In the genomic region with DNA sequence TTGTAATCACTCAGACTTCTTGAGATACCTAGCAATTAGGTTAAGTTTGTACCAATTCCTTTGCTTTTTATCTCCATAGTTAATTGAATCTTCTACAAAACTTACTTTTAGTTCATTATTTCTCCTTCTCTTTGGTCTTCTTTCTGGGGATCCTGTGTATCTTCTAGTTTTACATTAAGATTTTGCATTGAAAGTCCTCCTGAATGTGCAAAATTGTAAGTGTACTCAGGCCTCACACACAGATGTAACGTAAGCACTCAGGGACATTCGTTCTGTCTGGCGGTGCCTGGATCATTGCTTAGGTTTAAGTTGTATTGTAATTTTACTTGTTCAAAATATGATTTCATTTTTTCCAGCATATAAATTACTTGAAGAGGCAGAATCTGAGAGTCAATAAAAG, we compare ENCODE assay signal across 1 cellular context.
TF ChIP-seq lines count a peak whose summit lies in the region.

No MANE protein-coding gene starts in this region.

TF ChIP-seq in GM23338, 12 proteins besides CTCF, POLR2A, EP300 and RAD21 (continued from another document):
- TF ChIP-seq, protein P1, sequence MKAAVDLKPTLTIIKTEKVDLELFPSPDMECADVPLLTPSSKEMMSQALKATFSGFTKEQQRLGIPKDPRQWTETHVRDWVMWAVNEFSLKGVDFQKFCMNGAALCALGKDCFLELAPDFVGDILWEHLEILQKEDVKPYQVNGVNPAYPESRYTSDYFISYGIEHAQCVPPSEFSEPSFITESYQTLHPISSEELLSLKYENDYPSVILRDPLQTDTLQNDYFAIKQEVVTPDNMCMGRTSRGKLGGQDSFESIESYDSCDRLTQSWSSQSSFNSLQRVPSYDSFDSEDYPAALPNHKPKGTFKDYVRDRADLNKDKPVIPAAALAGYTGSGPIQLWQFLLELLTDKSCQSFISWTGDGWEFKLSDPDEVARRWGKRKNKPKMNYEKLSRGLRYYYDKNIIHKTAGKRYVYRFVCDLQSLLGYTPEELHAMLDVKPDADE (IDR thresholded peaks at IDR 0.05) = no peak
- no peak for TF ChIP-seq JUNB (IDR thresholded peaks at IDR 0.05; ENCODE audit: unreplicated experiment)
- TF ChIP-seq ZNF114 (CRISPR knock-in tag; IDR thresholded peaks at IDR 0.05) = no peak
- TF ChIP-seq EZH2 (IDR thresholded peaks at IDR 0.05; ENCODE audit: low read depth, unreplicated experiment) = no peak
- TF ChIP-seq ZNF331 (CRISPR knock-in tag; IDR thresholded peaks at IDR 0.05; ENCODE audit: low read depth) = no peak
- TF ChIP-seq POLR2AphosphoS5 (IDR thresholded peaks at IDR 0.05; ENCODE audit: low read depth) = no peak
- TF ChIP-seq NANOG (IDR thresholded peaks at IDR 0.05; ENCODE audit: borderline replicate concordance) = no peak
- TF ChIP-seq CREB1 (CRISPR knock-in tag; IDR thresholded peaks at IDR 0.05; ENCODE audit: low read depth) = no peak
